Comparison of ENCODE assay signal across 8 cellular contexts in the genomic region with DNA sequence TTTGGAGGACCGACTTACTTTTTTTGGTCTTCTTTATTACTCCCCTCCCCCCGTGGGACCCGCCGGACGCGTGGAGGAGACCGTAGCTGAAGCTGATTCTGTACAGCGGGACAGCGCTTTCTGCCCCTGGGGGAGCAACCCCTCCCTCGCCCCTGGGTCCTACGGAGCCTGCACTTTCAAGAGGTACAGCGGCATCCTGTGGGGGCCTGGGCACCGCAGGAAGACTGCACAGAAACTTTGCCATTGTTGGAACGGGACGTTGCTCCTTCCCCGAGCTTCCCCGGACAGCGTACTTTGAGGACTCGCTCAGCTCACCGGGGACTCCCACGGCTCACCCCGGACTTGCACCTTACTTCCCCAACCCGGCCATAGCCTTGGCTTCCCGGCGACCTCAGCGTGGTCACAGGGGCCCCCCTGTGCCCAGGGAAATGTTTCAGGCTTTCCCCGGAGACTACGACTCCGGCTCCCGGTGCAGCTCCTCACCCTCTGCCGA. TPM values are rescaled to one million over a fixed set of nuclear protein-coding genes. Genes with fewer than 3 reads are reported as not detected.
A peak's percentile ranks its signal among the peaks of the same experiment; 100 is the strongest.
DNase-seq lines count a peak whose midpoint lies in the region; ATAC-seq and TF ChIP-seq lines count a peak whose summit lies in the region.

No MANE protein-coding gene starts in this region.

- WGBS in sigmoid colon, 2 donors, result 0 to 1% methylated on average over 31 of the region's 31 CpGs

- H3K4me3 ChIP-seq in foreskin fibroblast (ENCODE audit: low read depth in 1 of 2, low read length in 2 of 2) (peak overlapping the region; percentile 65 to 67), sigmoid colon (peak overlapping the region; percentile 48 to 76 (median 72))

- peaks cover 33 to 39% of the 10 kb centered on the region in 2 donors for H3K36me3 Mint-ChIP-seq in CD14-positive monocyte
- peaks cover 30% of the 10 kb centered on the region for H3K36me3 Mint-ChIP-seq in activated T-cell treated with anti-CD3 and anti-CD28 coated beads, Interleukin-2, amount 50 U/mL, for 24 hours (ENCODE audit: low read depth)

- H3K4me3 Mint-ChIP-seq in CD14-positive monocyte, result peak overlapping the region; percentile 99
- H3K4me3 Mint-ChIP-seq in activated T-cell treated with anti-CD3 and anti-CD28 coated beads, Interleukin-2, amount 50 U/mL, for 24 hours, result peak overlapping the region; percentile 86

- TF ChIP-seq CTCF in CD14-positive monocyte (IDR thresholded peaks at IDR 0.05) (no peak), foreskin fibroblast (IDR thresholded peaks at IDR 0.05; ENCODE audit: low read depth, low read length) (no peak), sigmoid colon (IDR thresholded peaks at IDR 0.05) (no peak)

- TF ChIP-seq EP300 in sigmoid colon (IDR thresholded peaks at IDR 0.05), result no peak

- H3K27ac ChIP-seq in sigmoid colon, result peak overlapping the region; percentile 94 to 97 (median 96)

- DNase-seq in CD14-positive monocyte (ENCODE audit: low spot score), result peak; percentile 56
- DNase-seq in HK-2 (ENCODE audit: unreplicated experiment), result peak; percentile 48
- DNase-seq in activated T-cell treated with anti-CD3 and anti-CD28 coated beads, Interleukin-2, amount 50 U/mL, for 24 hours, result peak; percentile 66
- DNase-seq in foreskin fibroblast, result peak in 1 of 2 donors; percentile 57
- DNase-seq in sigmoid colon, result peak; percentile 81
- DNase-seq in pons (ENCODE audit: low spot score), result no peak

- intact Hi-C loops in CD14-positive monocyte (cut with micrococcal nuclease) (no loop called here), sigmoid colon (cut with DNase I) (no loop called here)

- peaks cover 45% of the 10 kb centered on the region for H3K4me1 Mint-ChIP-seq in CD14-positive monocyte
- peaks cover 47% of the 10 kb centered on the region for H3K4me1 Mint-ChIP-seq in activated T-cell treated with anti-CD3 and anti-CD28 coated beads, Interleukin-2, amount 50 U/mL, for 24 hours (ENCODE audit: low read depth)

- peaks cover 10 to 53% (median 31%) of the 10 kb centered on the region in 7 donors for H3K9me3 Mint-ChIP-seq in CD14-positive monocyte
- no peaks in the 10 kb centered on the region for H3K9me3 Mint-ChIP-seq in activated T-cell treated with anti-CD3 and anti-CD28 coated beads, Interleukin-2, amount 50 U/mL, for 24 hours

- no peaks in the 10 kb centered on the region for H3K36me3 ChIP-seq in sigmoid colon

- peaks cover 0 to 36% (median 30%) of the 10 kb centered on the region in 4 donors for H3K4me1 ChIP-seq in sigmoid colon

- no peak for TF ChIP-seq POLR2A in sigmoid colon (IDR thresholded peaks at IDR 0.05)

- no peaks in the 10 kb centered on the region for H3K27me3 ChIP-seq in sigmoid colon

- peaks cover 43 to 66% (median 65%) of the 10 kb centered on the region in 3 donors for H3K27me3 Mint-ChIP-seq in CD14-positive monocyte (ENCODE audit: low read depth in 3 of 3)
- H3K27me3 Mint-ChIP-seq in activated T-cell treated with anti-CD3 and anti-CD28 coated beads, Interleukin-2, amount 50 U/mL, for 24 hours, result peaks cover 15% of the 10 kb centered on the region

- peak overlapping the region; percentile 90 to 97 (median 96) for H3K27ac Mint-ChIP-seq in CD14-positive monocyte
- H3K27ac Mint-ChIP-seq in activated T-cell treated with anti-CD3 and anti-CD28 coated beads, Interleukin-2, amount 50 U/mL, for 24 hours, result peak overlapping the region; percentile 94

- no peaks in the 10 kb centered on the region for H3K9me3 ChIP-seq in sigmoid colon

- ATAC-seq in GM21529 (IDR thresholded peaks at IDR 0.05; ENCODE audit: unreplicated experiment), result no peak
- ATAC-seq in HG02623 (IDR thresholded peaks at IDR 0.05; ENCODE audit: unreplicated experiment), result no peak

RNA-seq across cellular contexts. Expression of a gene that starts 0.4 kb away (rescaled TPM):
- polyA plus RNA-seq in CD14-positive monocyte (10 to 100 TPM; 27.3 to 28.2 TPM), sigmoid colon (10 to 100 TPM in 1 of 3 donors, 1 to 10 TPM in 2; 3.7 to 11.0 (median 5.4) TPM)
- total RNA-seq in sigmoid colon, result 10 to 100 TPM in 3 of 4 donors, 1 to 10 TPM in 1; 1.1 to 28.1 (median 23.1) TPM

RNA-seq across cellular contexts. Expression of a gene that starts 28.6 kb away (rescaled TPM):
- 1 to 10 TPM; 1.5 to 2.7 TPM for polyA plus RNA-seq in CD14-positive monocyte
- 10 to 100 TPM; 15.0 to 23.5 (median 19.2) TPM for total RNA-seq in sigmoid colon
- 10 to 100 TPM in 2 of 3 donors, 1 to 10 TPM in 1; 9.5 to 15.0 (median 12.0) TPM for polyA plus RNA-seq in sigmoid colon

RNA-seq across cellular contexts. Expression of a gene that starts 30.0 kb away (rescaled TPM):
- polyA plus RNA-seq in CD14-positive monocyte (1 to 10 TPM; 1.3 to 2.7 TPM), sigmoid colon (1 to 10 TPM; 3.0 to 4.2 (median 3.5) TPM)
- total RNA-seq in sigmoid colon, result 1 to 10 TPM; 1.2 to 2.5 (median 2.2) TPM

RNA-seq across cellular contexts. Expression of a gene that starts 39.1 kb away (rescaled TPM):
- polyA plus RNA-seq in CD14-positive monocyte (100 to 1,000 TPM; 132 to 144 TPM), sigmoid colon (100 to 1,000 TPM; 160 to 223 (median 164) TPM)
- 100 to 1,000 TPM; 101 to 205 (median 128) TPM for total RNA-seq in sigmoid colon

RNA-seq across cellular contexts. Expression of a gene that starts 44.5 kb away (rescaled TPM):
- polyA plus RNA-seq in CD14-positive monocyte (10 to 100 TPM; 62.2 to 74.6 TPM), sigmoid colon (10 to 100 TPM; 27.3 to 31.8 (median 30.1) TPM)
- total RNA-seq in sigmoid colon, result 10 to 100 TPM; 41.8 to 67.0 (median 64.4) TPM
